9 cellular contexts compared by ENCODE assay signal in the genomic region with DNA sequence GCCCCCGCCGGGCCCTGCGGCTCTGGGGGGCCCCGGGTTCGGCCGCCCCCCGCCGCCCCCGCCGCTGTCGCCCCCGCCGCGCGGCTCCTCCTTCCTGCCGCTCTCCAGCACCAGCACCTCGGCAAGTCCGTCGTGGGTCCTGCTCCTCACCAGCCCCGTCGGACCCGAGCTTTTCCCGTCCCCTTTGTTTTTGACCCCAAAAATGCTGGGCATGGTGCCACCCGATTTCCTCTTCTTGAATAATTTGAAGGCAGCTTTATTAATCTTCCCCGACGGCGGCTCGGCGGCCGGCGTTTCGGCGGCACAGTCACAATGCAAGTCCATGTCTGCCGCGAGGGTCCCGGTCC. TPM values are rescaled to one million over a fixed set of nuclear protein-coding genes. Genes with fewer than 3 reads are reported as not detected.
A peak's percentile ranks its signal among the peaks of the same experiment; 100 is the strongest.
DNase-seq lines count a peak whose midpoint lies in the region; ATAC-seq and TF ChIP-seq lines count a peak whose summit lies in the region.
"Had no signal": no experiment of that assay in that cellular context is flagged by ENCODE, and none has a peak within 500 bp of the region (broad histone marks: within the 10 kb centered on the region; RNA-seq: fewer than 3 reads in every experiment).

No MANE protein-coding gene starts in this region.

- peak overlapping the region; percentile 56 for H2AFZ ChIP-seq in hepatocyte

- no peak overlapping the region for H3K9ac ChIP-seq in skeletal muscle satellite cell (ENCODE audit: low read depth, low read length)

- no peaks in the 10 kb centered on the region for H3K9me3 Mint-ChIP-seq in WTC11

- peaks cover 37% of the 10 kb centered on the region for H3K4me1 Mint-ChIP-seq in WTC11

- H3K36me3 ChIP-seq in H7 (replicated peaks; ENCODE audit: control insufficient read depth, insufficient read depth, low read length) (no peaks in the 10 kb centered on the region), hepatocyte (replicated peaks; ENCODE audit: insufficient read depth, low read depth) (no peaks in the 10 kb centered on the region), skeletal muscle satellite cell (ENCODE audit: insufficient read depth, low read length) (no peaks in the 10 kb centered on the region)

- H3K27me3 Mint-ChIP-seq in WTC11 (ENCODE audit: low read depth) = peaks cover 67% of the 10 kb centered on the region

- peak overlapping the region; percentile 82 for H3K4me3 Mint-ChIP-seq in WTC11

- DNase-seq in H7 (no peak), WTC11 (ENCODE audit: low spot score) (no peak), hepatocyte (ENCODE audit: low spot score) (no peak), NCI-H226 (no peak)

- WGBS in hepatocyte (ENCODE audit: low lambda C conversion rate, missing lambda C conversion rate) = 2% methylated on average over 24 of the region's 36 CpGs

- CTCF ChIA-PET in WTC11 (lab: Charles Lee) = interaction anchor here (2.0 kb wide), 1 partner anchor 78 kb away, joined by 4 read pairs; no protein-coding TSS in a partner anchor

- no peak for ATAC-seq in WTC11
- no peak for ATAC-seq in HG02623 (IDR thresholded peaks at IDR 0.05; ENCODE audit: unreplicated experiment)
- ATAC-seq in HG02759 (IDR thresholded peaks at IDR 0.05; ENCODE audit: unreplicated experiment) = no peak

- H3K36me3 Mint-ChIP-seq in WTC11 = no peaks in the 10 kb centered on the region

- H3K27ac Mint-ChIP-seq in WTC11 = no peak overlapping the region

- H3K9me3 ChIP-seq in hepatocyte (ENCODE audit: low read depth) (no peaks in the 10 kb centered on the region), skeletal muscle satellite cell (replicated peaks; ENCODE audit: low read length) (no peaks in the 10 kb centered on the region)

- H3K4me2 ChIP-seq in hepatocyte (peak overlapping the region; percentile 94), skeletal muscle satellite cell (ENCODE audit: low read length) (peak overlapping the region; percentile 71)

- H3K27ac ChIP-seq in hepatocyte = no peak overlapping the region

- H3K4me1 ChIP-seq in hepatocyte (ENCODE audit: insufficient read depth) = peaks cover 7% of the 10 kb centered on the region
- H3K4me1 ChIP-seq in skeletal muscle satellite cell (ENCODE audit: control insufficient read depth, insufficient read depth, low read length) = no peaks in the 10 kb centered on the region

- no peaks in the 10 kb centered on the region for H3K9me2 ChIP-seq in hepatocyte (replicated peaks; ENCODE audit: insufficient read depth)

- no peaks in the 10 kb centered on the region for H3K79me2 ChIP-seq in hepatocyte

- peaks cover 46% of the 10 kb centered on the region for H3K27me3 ChIP-seq in H7 (ENCODE audit: control insufficient read depth, insufficient read depth, low read length)
- H3K27me3 ChIP-seq in hepatocyte = peaks cover 81% of the 10 kb centered on the region
- peaks cover 84% of the 10 kb centered on the region for H3K27me3 ChIP-seq in skeletal muscle satellite cell (ENCODE audit: control insufficient read depth, insufficient read depth, low read length)

- POLR2A ChIA-PET in WTC11 (lab: Charles Lee) = no interaction called here

- H4K20me1 ChIP-seq in hepatocyte (ENCODE audit: insufficient read depth, poor library complexity, severe bottlenecking) = no peaks in the 10 kb centered on the region

- no peak for TF ChIP-seq CTCF in WTC11 (IDR thresholded peaks at IDR 0.05)
- no peak for TF ChIP-seq CTCF in hepatocyte (IDR thresholded peaks at IDR 0.05; ENCODE audit: poor library complexity)

- H3K4me3 ChIP-seq in H7 (ENCODE audit: insufficient read depth, low read depth, low read length) (peak overlapping the region; percentile 52), hepatocyte (peak overlapping the region; percentile 14), skeletal muscle satellite cell (ENCODE audit: low read length) (peak overlapping the region; percentile 49)

TF ChIP-seq in WTC11, 78 proteins besides CTCF, POLR2A, EP300 and RAD21:
- TF ChIP-seq MYBL2 (CRISPR knock-in tag; IDR thresholded peaks at IDR 0.05) (no peak), NFATC4 (CRISPR knock-in tag; IDR thresholded peaks at IDR 0.05) (no peak), GTF2I (CRISPR knock-in tag; conservative IDR thresholded peaks at IDR 0.05) (no peak), GABPB1 (CRISPR knock-in tag; IDR thresholded peaks at IDR 0.05) (no peak), ZNF671 (CRISPR knock-in tag; IDR thresholded peaks at IDR 0.05) (no peak), ZNF416 (CRISPR knock-in tag; IDR thresholded peaks at IDR 0.05) (no peak), E2F4 (CRISPR knock-in tag; IDR thresholded peaks at IDR 0.05; ENCODE audit: borderline replicate concordance, low read depth) (no peak), AFF4 (CRISPR knock-in tag; IDR thresholded peaks at IDR 0.05; ENCODE audit: borderline replicate concordance) (no peak), MXD4 (CRISPR knock-in tag; IDR thresholded peaks at IDR 0.05; ENCODE audit: borderline replicate concordance) (no peak), SMAD4 (CRISPR knock-in tag; IDR thresholded peaks at IDR 0.05) (no peak), ATF1 (CRISPR knock-in tag; IDR thresholded peaks at IDR 0.05) (no peak), NR3C1 (CRISPR knock-in tag; conservative IDR thresholded peaks at IDR 0.05; ENCODE audit: low read depth) (no peak), IRF2 (CRISPR knock-in tag; IDR thresholded peaks at IDR 0.05; ENCODE audit: borderline replicate concordance, low read depth) (no peak)
- TF ChIP-seq, protein P1, sequence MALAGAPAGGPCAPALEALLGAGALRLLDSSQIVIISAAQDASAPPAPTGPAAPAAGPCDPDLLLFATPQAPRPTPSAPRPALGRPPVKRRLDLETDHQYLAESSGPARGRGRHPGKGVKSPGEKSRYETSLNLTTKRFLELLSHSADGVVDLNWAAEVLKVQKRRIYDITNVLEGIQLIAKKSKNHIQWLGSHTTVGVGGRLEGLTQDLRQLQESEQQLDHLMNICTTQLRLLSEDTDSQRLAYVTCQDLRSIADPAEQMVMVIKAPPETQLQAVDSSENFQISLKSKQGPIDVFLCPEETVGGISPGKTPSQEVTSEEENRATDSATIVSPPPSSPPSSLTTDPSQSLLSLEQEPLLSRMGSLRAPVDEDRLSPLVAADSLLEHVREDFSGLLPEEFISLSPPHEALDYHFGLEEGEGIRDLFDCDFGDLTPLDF (CRISPR knock-in tag; IDR thresholded peaks at IDR 0.05) = no peak

RNA-seq across cellular contexts. Expression of gene AMER2, which starts 0.9 kb away (rescaled TPM):
- total RNA-seq in H7 (2014; rRNA removed; shearing (Covaris generic)) = 0.15 and 0.17 TPM in 2 replicates
- total RNA-seq in WTC11 (2021) (0.18 to 0.48 TPM (median 0.27 TPM) in 3 replicates), hepatocyte (0.23 and 0.24 TPM in 2 replicates)
- polyA plus RNA-seq in hepatocyte = 0.02 and 0.18 TPM in 2 replicates
- total RNA-seq in skeletal muscle satellite cell (2012; rRNA removed) = not detected in 2 replicates
- total RNA-seq: glomerular endothelial cell, NCI-H460 had no signal
